Comparison of ENCODE assay signal across 13 cellular contexts in the genomic region with DNA sequence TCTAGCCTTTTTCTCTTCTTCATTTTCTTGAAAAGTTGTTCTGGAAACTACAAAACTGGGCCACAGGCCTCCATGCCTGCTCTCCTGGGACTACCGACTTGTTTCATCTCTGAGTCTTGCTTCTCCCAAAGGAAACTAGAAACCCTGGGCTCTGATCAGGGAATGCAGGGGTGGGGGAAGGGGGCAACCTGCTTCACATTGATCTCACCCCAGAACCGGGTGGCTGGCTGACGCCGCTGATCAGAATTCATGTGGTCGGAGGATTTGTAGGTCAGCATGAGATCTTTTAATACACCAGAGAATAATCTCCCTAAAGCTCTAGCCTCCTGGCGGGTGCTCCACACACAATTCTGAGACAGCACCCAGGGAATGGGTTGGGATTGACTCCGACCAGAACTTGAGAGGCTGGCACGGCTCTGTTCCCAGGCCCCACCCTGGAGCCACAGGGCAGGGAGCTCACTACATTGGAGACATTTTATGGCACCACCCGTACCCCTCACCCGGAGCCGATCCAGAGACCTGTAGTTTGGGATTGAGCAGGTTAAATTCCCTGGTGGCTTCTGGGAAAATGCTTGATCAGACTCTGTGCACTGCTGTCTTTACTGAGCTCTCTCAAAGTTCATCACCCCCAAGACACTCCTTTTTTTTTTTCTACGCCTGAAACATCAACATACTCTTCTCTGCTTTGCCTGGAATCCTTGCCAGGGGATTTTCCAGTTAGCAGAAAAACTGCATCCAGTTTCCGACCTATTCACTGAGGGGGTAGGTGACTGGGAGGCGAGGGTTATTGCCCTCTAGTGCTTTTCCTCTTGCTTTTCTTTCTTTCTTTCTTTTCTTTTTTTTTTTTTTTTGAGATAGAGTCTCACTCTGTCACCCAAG. TPM values are rescaled to one million over a fixed set of nuclear protein-coding genes. Genes with fewer than 3 reads are reported as not detected.
DNase-seq lines count a peak whose midpoint lies in the region; ATAC-seq and TF ChIP-seq lines count a peak whose summit lies in the region.
"Had no signal": no experiment of that assay in that cellular context is flagged by ENCODE, and none has a peak within 500 bp of the region (broad histone marks: within the 10 kb centered on the region; RNA-seq: fewer than 3 reads in every experiment).

No MANE protein-coding gene starts in this region.

- no peaks in the 10 kb centered on the region for H3K36me3 ChIP-seq in gastrocnemius medialis
- H3K36me3 ChIP-seq: cardiac muscle cell had no signal

- no peak overlapping the region for H3K4me3 ChIP-seq in cardiac fibroblast (replicated peaks in 1 of 2; ENCODE audit: low read depth in 2 of 2, low read length in 2 of 2)
- no peak overlapping the region for H3K4me3 ChIP-seq in gastrocnemius medialis
- H3K4me3 ChIP-seq: cardiac muscle cell had no signal

- H3K27me3 ChIP-seq in gastrocnemius medialis = no peaks in the 10 kb centered on the region
- H3K27me3 ChIP-seq: cardiac muscle cell had no signal

- ATAC-seq in left lobe of liver (peak; percentile 73), gastrocnemius medialis (no peak), GM21737 (IDR thresholded peaks at IDR 0.05; ENCODE audit: unreplicated experiment) (no peak)
- ATAC-seq: natural killer cell had no signal

- peaks cover 14 to 24% of the 10 kb centered on the region in 2 donors for H3K4me1 ChIP-seq in gastrocnemius medialis

- intact Hi-C loops in gastrocnemius medialis (cut with DNase I; ENCODE audit: low total_unique reads) = no loop called here
- intact Hi-C loops in posterior vena cava (cut with DNase I) = no loop called here

- H3K27ac ChIP-seq in gastrocnemius medialis = peak overlapping the region; percentile 18 to 39 (median 38)
- H3K27ac ChIP-seq: C4-2B, cardiac muscle cell had no signal

- in situ Hi-C loops in gastrocnemius medialis (cut with MboI; ENCODE audit: low sequenced_read_pairs in 4 of 4) = no loop called here

- no peak for TF ChIP-seq CTCF in cardiac fibroblast (IDR thresholded peaks at IDR 0.05; ENCODE audit: low read depth, low read length)
- TF ChIP-seq CTCF in gastrocnemius medialis (IDR thresholded peaks at IDR 0.05 in 4 of 5, conservative IDR thresholded peaks at IDR 0.05 in 1 of 5) = no peak

- DNase-seq in EH (ENCODE audit: low read depth) (peak; percentile 60), cardiac fibroblast (ENCODE audit: low read depth in 2 of 2) (peak; percentile 59 to 67), left lobe of liver (ENCODE audit: low spot score) (no peak), gastrocnemius medialis (no peak), NOMO-1 (lab: John Stamatoyannopoulos, UW; ENCODE audit: unreplicated experiment in 2 of 2) (no peak), posterior vena cava (ENCODE audit: low spot score) (no peak)
- no peak for DNase-seq in activated effector memory CD4-positive, alpha-beta T cell treated with Interleukin-2 at 50 U/mL for 16 hours
- DNase-seq: head of caudate nucleus, natural killer cell had no signal

- no peaks in the 10 kb centered on the region for H3K9me3 ChIP-seq in gastrocnemius medialis

- no peak for TF ChIP-seq POLR2A in gastrocnemius medialis (IDR thresholded peaks at IDR 0.05)

RNA-seq across cellular contexts. Expression of a gene that starts 12.2 kb away (rescaled TPM):
- 126 TPM for total RNA-seq in left lobe of liver
- 100 to 1,000 TPM in 1 of 4 donors, 10 to 100 TPM in 3; 21.2 to 111 (median 73.8) TPM for total RNA-seq in gastrocnemius medialis
- 100 to 1,000 TPM; 103 to 111 TPM for total RNA-seq in posterior vena cava
- total RNA-seq: T-helper 2 cell treated with Interferon-gamma antibody and Interleukin-4, amounts not matched to agents 100 ng/mL and 5 ng/mL, for 36 hours had no signal

Comparison
In these comparisons a context has a peak if more than half of its experiments do, and no peak if none do; other contexts are left out.
1. DNase-seq: peak in EH (single experiment) and cardiac fibroblast (2 of 2); none in left lobe of liver (single experiment), gastrocnemius medialis (0 of 2), NOMO-1 (0 of 2), activated effector memory CD4-positive, alpha-beta T cell treated with Interleukin-2 at 50 U/mL for 16 hours (single experiment) and posterior vena cava (single experiment).